27 cellular contexts compared by ENCODE assay signal in genomic region chr21:29323189-29323588, GRCh38.
"Had no signal": no experiment of that assay in that cellular context is flagged by ENCODE, and none has a peak within 500 bp of the region (broad histone marks: within the 10 kb centered on the region; RNA-seq: fewer than 3 reads in every experiment).

No MANE protein-coding gene starts in this region.

- H2AFZ ChIP-seq: neural progenitor cell had no signal

- H3K4me1 ChIP-seq: colonic mucosa, neural progenitor cell, prostate gland had no signal

- H3K4me3 ChIP-seq: colonic mucosa, esophagus squamous epithelium, heart right ventricle, lung, neural progenitor cell, prostate gland, right atrium auricular region, stomach, thyroid gland had no signal

- H3K27me3 ChIP-seq: colonic mucosa, esophagus squamous epithelium, heart right ventricle, neural progenitor cell, right atrium auricular region, stomach, thyroid gland had no signal

- H3K4me2 ChIP-seq: neural progenitor cell had no signal

- H3K4me1 Mint-ChIP-seq: neural progenitor cell had no signal

- H3K9me3 ChIP-seq: colonic mucosa, esophagus squamous epithelium, heart right ventricle, prostate gland, right atrium auricular region, stomach, thyroid gland had no signal

- FAIRE-seq: endometrium, islet of Langerhans had no signal

- H3K9ac ChIP-seq: neural progenitor cell had no signal

- ATAC-seq: heart right ventricle; natural killer cell treated with Interleukin-12 subunit alpha and Interleukin-12 subunit beta and Interleukin-15 and Interleukin-18, amount 100 ng/mL, for 72 hours; sciatic nerve; stimulated activated effector memory CD8-positive, alpha-beta T cell treated with anti-CD3 and anti-CD28 coated beads, Interleukin-12 subunit alpha, Interleukin-12 subunit beta, amount 100 ng/mL, for 72 hours had no signal

- H3K4me3 Mint-ChIP-seq: memory B cell; natural killer cell treated with Interleukin-12 subunit alpha and Interleukin-12 subunit beta and Interleukin-15 and Interleukin-18, amount 100 ng/mL, for 72 hours; neural progenitor cell; stimulated activated effector memory CD8-positive, alpha-beta T cell treated with anti-CD3 and anti-CD28 coated beads, Interleukin-12 subunit alpha, Interleukin-12 subunit beta, amount 100 ng/mL, for 72 hours; type B pancreatic cell had no signal

- DNase-seq: colonic mucosa; dermis blood vessel endothelial cell; effector memory CD4-positive, alpha-beta T cell; erythroblast; esophagus squamous epithelium; foreskin melanocyte; glutamatergic neuron; heart right ventricle; hippocampal formation; naive B cell; nucleus accumbens; stimulated activated CD4-positive, alpha-beta T cell treated with anti-CD3 and anti-CD28 coated beads, Interleukin-2, amount 100 ng/mL, for 24 hours; stimulated activated CD4-positive, alpha-beta T cell treated with anti-CD3 and anti-CD28 coated beads, Interleukin-4, amount 100 ng/mL, for 24 hours; stimulated activated naive CD4-positive, alpha-beta T cell treated with Interleukin-2 at 50 U/mL for 16 hours; stomach; thyroid gland had no signal

- H3K36me3 ChIP-seq: colonic mucosa, neural progenitor cell, prostate gland had no signal

- H3K27me3 Mint-ChIP-seq: memory B cell; naive B cell; natural killer cell treated with Interleukin-12 subunit alpha and Interleukin-12 subunit beta and Interleukin-15 and Interleukin-18, amount 100 ng/mL, for 72 hours; type B pancreatic cell had no signal

- H3K27ac ChIP-seq: colonic mucosa, esophagus squamous epithelium, heart right ventricle, neural progenitor cell, prostate gland, right atrium auricular region, stomach, thyroid gland had no signal

- H3K9me3 Mint-ChIP-seq: stimulated activated effector memory CD8-positive, alpha-beta T cell treated with anti-CD3 and anti-CD28 coated beads, Interleukin-12 subunit alpha, Interleukin-12 subunit beta, amount 100 ng/mL, for 72 hours had no signal

- H3K27ac Mint-ChIP-seq: natural killer cell treated with Interleukin-12 subunit alpha and Interleukin-12 subunit beta and Interleukin-15 and Interleukin-18, amount 100 ng/mL, for 72 hours; neural progenitor cell; stimulated activated effector memory CD8-positive, alpha-beta T cell treated with anti-CD3 and anti-CD28 coated beads, Interleukin-12 subunit alpha, Interleukin-12 subunit beta, amount 100 ng/mL, for 72 hours; type B pancreatic cell had no signal
